In genomic region chr15:71114887-71115566, GRCh38 we compare ENCODE assay signal across 8 cellular contexts. TPM values are rescaled to one million over a fixed set of nuclear protein-coding genes. Genes with fewer than 3 reads are reported as not detected.
DNase-seq lines count a peak whose midpoint lies in the region; ATAC-seq, FAIRE-seq and TF ChIP-seq lines count a peak whose summit lies in the region.

TSS of gene THSD4 (plus strand) at chr15:71115471.

- H3K4me1 Mint-ChIP-seq in astrocyte (ENCODE audit: low read depth, unreplicated experiment): peaks cover 16% of the 10 kb centered on the region

- no peaks in the 10 kb centered on the region for H4K20me1 ChIP-seq in SU-DHL-6 (ENCODE audit: low read depth, low read length)
- no peaks in the 10 kb centered on the region for H4K20me1 ChIP-seq in astrocyte (ENCODE audit: insufficient read depth, low read length)

- peak; percentile 80 for ATAC-seq in GM21423 (IDR thresholded peaks at IDR 0.05; ENCODE audit: unreplicated experiment)
- peak; percentile 70 to 75 for ATAC-seq in right cardiac atrium
- peak; percentile 87 for ATAC-seq in sciatic nerve

- H2AFZ ChIP-seq in SU-DHL-6 (ENCODE audit: low read depth, low read length, severe bottlenecking) (no peak within 1 kb of the TSS), astrocyte (ENCODE audit: low read depth, low read length) (peak within 1 kb of the TSS; percentile 89)

- H3K27ac ChIP-seq in SU-DHL-6 (ENCODE audit: low read depth, low read length): no peak within 1 kb of the TSS
- H3K27ac ChIP-seq in astrocyte (ENCODE audit: low read depth, low read length): peak within 1 kb of the TSS; percentile 64
- peak within 1 kb of the TSS; percentile 92 for H3K27ac ChIP-seq in right cardiac atrium (ENCODE audit: low read length)

- H3K27me3 Mint-ChIP-seq in astrocyte (ENCODE audit: low read depth, unreplicated experiment): peaks cover 19% of the 10 kb centered on the region

- H3K79me2 ChIP-seq in SU-DHL-6 (ENCODE audit: insufficient read depth, low read length) (no peaks in the 10 kb centered on the region), astrocyte (ENCODE audit: insufficient read depth, low read length) (peaks cover 34% of the 10 kb centered on the region)

- intact Hi-C loops in right cardiac atrium (cut with DNase I): loop anchor here (5.0 to 10.0 kb wide), 4 partner anchors 70 to 330 kb away; no protein-coding TSS in a partner anchor
- intact Hi-C loops in sciatic nerve (cut with DNase I): no loop called here

- H3K4me2 ChIP-seq in SU-DHL-6 (ENCODE audit: low read depth, low read length, poor library complexity, severe bottlenecking) (no peak within 1 kb of the TSS), astrocyte (ENCODE audit: low read length) (peak within 1 kb of the TSS; percentile 94)

- peak within 1 kb of the TSS; percentile 85 for H3K4me3 Mint-ChIP-seq in astrocyte (ENCODE audit: unreplicated experiment)

- DNase-seq in CMK (ENCODE audit: low read depth): peak; percentile 12
- peak; percentile 32 for DNase-seq in Jurkat, Clone E6-1 (ENCODE audit: low read depth, low spot score)
- peak; percentile 57 for DNase-seq in astrocyte (ENCODE audit: low read depth)
- peak; percentile 73 to 89 (median 89) for DNase-seq in right cardiac atrium
- DNase-seq in sciatic nerve (ENCODE audit: low spot score): peak; percentile 73
- no peak for DNase-seq in kidney glomerular epithelial cell (lab: John Stamatoyannopoulos, UW)

- H3K9me3 ChIP-seq in SU-DHL-6 (ENCODE audit: insufficient read depth, low read length): no peaks in the 10 kb centered on the region
- no peaks in the 10 kb centered on the region for H3K9me3 ChIP-seq in astrocyte (ENCODE audit: insufficient read depth, low read depth, low read length)
- no peaks in the 10 kb centered on the region for H3K9me3 ChIP-seq in right cardiac atrium (ENCODE audit: control insufficient read depth, low read length)

- no peak within 1 kb of the TSS for H3K4me3 ChIP-seq in Jurkat, Clone E6-1 (ENCODE audit: low read length)
- H3K4me3 ChIP-seq in SU-DHL-6 (ENCODE audit: insufficient read depth, low read length, poor library complexity, severe bottlenecking) (no peak within 1 kb of the TSS), astrocyte (ENCODE audit: insufficient read depth, low read depth, low read length) (peak within 1 kb of the TSS; percentile 76), right cardiac atrium (ENCODE audit: low read length) (peak within 1 kb of the TSS; percentile 81)

- H3K27me3 ChIP-seq in SU-DHL-6 (ENCODE audit: low read length): no peaks in the 10 kb centered on the region
- H3K27me3 ChIP-seq in astrocyte (ENCODE audit: insufficient read depth, low read length): no peaks in the 10 kb centered on the region
- no peaks in the 10 kb centered on the region for H3K27me3 ChIP-seq in right cardiac atrium (ENCODE audit: control insufficient read depth, insufficient read depth)

- TF ChIP-seq CTCF in SU-DHL-6 (IDR thresholded peaks at IDR 0.05; ENCODE audit: insufficient read depth, low read length, poor library complexity, severe bottlenecking) (peak; percentile 34), astrocyte (IDR thresholded peaks at IDR 0.05; ENCODE audit: insufficient read depth, low read depth, low read length) (peak; percentile 69)

- 15% methylated on average over 52 of the region's 52 CpGs for WGBS in right cardiac atrium

- H3K9me3 Mint-ChIP-seq in astrocyte (ENCODE audit: unreplicated experiment): no peaks in the 10 kb centered on the region

- no peaks in the 10 kb centered on the region for H3K36me3 Mint-ChIP-seq in astrocyte (ENCODE audit: low read depth, unreplicated experiment)

- H3K4me1 ChIP-seq in astrocyte (ENCODE audit: insufficient read depth, low read length) (peaks cover 19% of the 10 kb centered on the region), right cardiac atrium (ENCODE audit: control insufficient read depth, insufficient read depth, low read length) (no peaks in the 10 kb centered on the region)

- no peaks in the 10 kb centered on the region for H3F3A ChIP-seq in SU-DHL-6 (ENCODE audit: insufficient read depth)

- H3K9me2 ChIP-seq in SU-DHL-6 (replicated peaks; ENCODE audit: insufficient read depth, low read length): no peaks in the 10 kb centered on the region

- no peaks in the 10 kb centered on the region for H3K36me3 ChIP-seq in SU-DHL-6 (ENCODE audit: low read length)
- H3K36me3 ChIP-seq in astrocyte (ENCODE audit: insufficient read depth, low read length): no peaks in the 10 kb centered on the region

- H3K9ac ChIP-seq in SU-DHL-6 (ENCODE audit: low read length) (no peak within 1 kb of the TSS), astrocyte (ENCODE audit: low read length) (peak within 1 kb of the TSS; percentile 86)

- FAIRE-seq in astrocyte (lab: Jason Lieb, UNC): no peak

- peak within 1 kb of the TSS; percentile 77 for H3K27ac Mint-ChIP-seq in astrocyte (ENCODE audit: unreplicated experiment)

RNA-seq across cellular contexts. Expression of gene THSD4, which starts in this region (rescaled TPM):
- polyA plus RNA-seq in Jurkat, Clone E6-1 (2012; ENCODE audit: insufficient read depth, insufficient read length): 0.85 TPM
- total RNA-seq in astrocyte: 0.99 and 2.5 TPM in 2 replicates
- 10 to 100 TPM; 63.6 to 93.8 (median 73.8) TPM for total RNA-seq in right cardiac atrium
- polyA plus RNA-seq in right cardiac atrium: 40.5 TPM
- 21.1 TPM for total RNA-seq in sciatic nerve

Comparison
In these comparisons a context has a peak if more than half of its experiments do, and no peak if none do; other contexts are left out.
1. H3K4me3 ChIP-seq: peak in astrocyte (single experiment) and right cardiac atrium (single experiment); none in Jurkat, Clone E6-1 (single experiment) and SU-DHL-6 (single experiment).
2. Peak in every context shown above with its lines, with median percentiles within 50 percentile points of each other: ATAC-seq.